In the genomic region with DNA sequence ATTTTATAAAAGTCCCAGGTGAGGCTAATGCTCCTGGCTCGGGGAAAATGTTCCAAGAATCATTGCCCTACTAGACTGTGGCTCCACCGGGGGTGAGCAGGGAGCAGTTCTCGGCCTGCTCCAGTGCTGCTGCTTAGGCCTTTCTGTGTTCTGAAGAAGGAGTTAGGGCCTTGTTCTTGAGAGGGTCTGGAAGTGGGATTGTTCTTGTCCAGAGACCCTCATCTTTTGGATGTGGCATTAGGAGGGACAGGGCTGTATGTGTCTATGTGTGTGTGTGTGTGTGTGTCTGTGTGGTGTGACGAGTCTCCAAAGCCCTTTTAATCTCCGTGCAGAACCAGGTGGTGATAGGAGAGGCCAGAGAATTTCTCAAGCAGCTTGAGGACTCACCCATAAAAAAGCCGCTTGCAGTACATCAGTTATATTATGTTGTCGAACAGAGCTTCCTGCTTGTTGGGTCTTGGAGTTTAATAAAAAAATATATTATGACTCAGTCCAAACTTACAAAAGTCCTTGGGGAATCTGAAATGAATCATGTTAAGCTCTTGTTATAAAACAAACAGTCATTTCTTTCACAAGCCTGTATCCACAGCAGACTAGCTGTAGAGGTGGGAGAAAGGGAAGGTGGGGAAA, we compare ENCODE assay signal across 10 cellular contexts.
DNase-seq lines count a peak whose midpoint lies in the region; ATAC-seq and TF ChIP-seq lines count a peak whose summit lies in the region.
"Had no signal": no experiment of that assay in that cellular context is flagged by ENCODE, and none has a peak within 500 bp of the region (broad histone marks: within the 10 kb centered on the region; RNA-seq: fewer than 3 reads in every experiment).

No MANE protein-coding gene starts in this region.

- H3K4me3 Mint-ChIP-seq in CD8-positive, alpha-beta T cell = no peak overlapping the region
- H3K4me3 Mint-ChIP-seq: naive thymus-derived CD4-positive, alpha-beta T cell had no signal

- peaks cover 2% of the 10 kb centered on the region for H3K27me3 Mint-ChIP-seq in CD8-positive, alpha-beta T cell (ENCODE audit: low read depth)

- H3K4me1 ChIP-seq in ascending aorta = peaks cover 5 to 23% of the 10 kb centered on the region in 2 donors
- H3K4me1 ChIP-seq in gastroesophageal sphincter = peaks cover 0 to 18% (median 12%) of the 10 kb centered on the region in 3 donors
- H3K4me1 ChIP-seq in gastrocnemius medialis = no peaks in the 10 kb centered on the region
- no peaks in the 10 kb centered on the region for H3K4me1 ChIP-seq in CD8-positive, alpha-beta T cell (ENCODE audit: insufficient read depth, low read length)

- CTCF ChIA-PET in CD8-positive, alpha-beta T cell (lab: Charles Lee) = no interaction called here

- intact Hi-C loops in ascending aorta (cut with DNase I) (loop anchor here (5.0 kb wide), 3 partner anchors 72 to 193 kb away; no protein-coding TSS in a partner anchor), gastrocnemius medialis (cut with DNase I; ENCODE audit: low total_unique reads) (loop anchor here (10.0 kb wide), 1 partner anchor 191 kb away; no protein-coding TSS in a partner anchor)
- intact Hi-C loops in CD8-positive, alpha-beta T cell (cut with DNase I, micrococcal nuclease) = no loop called here

- no peaks in the 10 kb centered on the region for H3K36me3 Mint-ChIP-seq in CD8-positive, alpha-beta T cell
- H3K36me3 Mint-ChIP-seq: naive thymus-derived CD4-positive, alpha-beta T cell had no signal

- H3K9me3 Mint-ChIP-seq in CD8-positive, alpha-beta T cell = no peaks in the 10 kb centered on the region

- H3K4me1 Mint-ChIP-seq in CD8-positive, alpha-beta T cell (ENCODE audit: low read depth) = no peaks in the 10 kb centered on the region
- H3K4me1 Mint-ChIP-seq: naive thymus-derived CD4-positive, alpha-beta T cell had no signal

- H3K9me3 ChIP-seq in ascending aorta (no peaks in the 10 kb centered on the region), gastroesophageal sphincter (no peaks in the 10 kb centered on the region), gastrocnemius medialis (no peaks in the 10 kb centered on the region)
- no peaks in the 10 kb centered on the region for H3K9me3 ChIP-seq in CD8-positive, alpha-beta T cell (ENCODE audit: low read length)

- in situ Hi-C loops in gastrocnemius medialis (cut with MboI; ENCODE audit: low sequenced_read_pairs in 4 of 4) = no loop called here

- TF ChIP-seq EP300 in gastroesophageal sphincter (IDR thresholded peaks at IDR 0.05) = no peak

- peak; percentile 94 for DNase-seq in GM04504 (ENCODE audit: low read depth)
- DNase-seq in ascending aorta (ENCODE audit: low spot score in 2 of 2) = peak in 1 of 2 donors; percentile 68
- DNase-seq in gastrocnemius medialis = peak in 1 of 2 donors; percentile 34
- no peak for DNase-seq in NCI-H526 (lab: John Stamatoyannopoulos, UW)
- DNase-seq in CD8-positive, alpha-beta T cell = no peak
- DNase-seq: naive thymus-derived CD4-positive, alpha-beta T cell; NCI-H187 treated with DMSO at 0.1 percent for 48 hours had no signal

- no peaks in the 10 kb centered on the region for H3K27me3 ChIP-seq in ascending aorta
- no peaks in the 10 kb centered on the region for H3K27me3 ChIP-seq in gastroesophageal sphincter
- H3K27me3 ChIP-seq in gastrocnemius medialis = no peaks in the 10 kb centered on the region
- H3K27me3 ChIP-seq in CD8-positive, alpha-beta T cell (ENCODE audit: insufficient read depth, low read length) = no peaks in the 10 kb centered on the region

- H3K4me3 ChIP-seq in ascending aorta = no peak overlapping the region
- no peak overlapping the region for H3K4me3 ChIP-seq in gastroesophageal sphincter
- no peak overlapping the region for H3K4me3 ChIP-seq in gastrocnemius medialis
- no peak overlapping the region for H3K4me3 ChIP-seq in CD8-positive, alpha-beta T cell (ENCODE audit: low read depth, low read length)

- 13 to 23% methylated on average over 3 to 4 of the region's 7 CpGs for WGBS in gastroesophageal sphincter (ENCODE audit: low coverage in 1 of 2), 2 donors

- ATAC-seq in gastroesophageal sphincter (peak; percentile 91), gastrocnemius medialis (peak; percentile 82 to 83), HG03196 (IDR thresholded peaks at IDR 0.05; ENCODE audit: unreplicated experiment) (no peak), GM18873 (IDR thresholded peaks at IDR 0.05; ENCODE audit: low FRiP score, unreplicated experiment) (no peak)
- ATAC-seq in CD8-positive, alpha-beta T cell = no peak
- ATAC-seq: naive thymus-derived CD4-positive, alpha-beta T cell had no signal

- H3K27ac ChIP-seq in ascending aorta = peak overlapping the region; percentile 78 to 89
- H3K27ac ChIP-seq in gastroesophageal sphincter = peak overlapping the region in 3 of 4 donors; percentile 48 to 55 (median 49)
- peak overlapping the region in 3 of 4 donors; percentile 25 to 54 (median 42) for H3K27ac ChIP-seq in gastrocnemius medialis
- H3K27ac ChIP-seq in CD8-positive, alpha-beta T cell (ENCODE audit: low read depth, low read length) = no peak overlapping the region

- H3K27ac Mint-ChIP-seq in CD8-positive, alpha-beta T cell = no peak overlapping the region
- H3K27ac Mint-ChIP-seq: naive thymus-derived CD4-positive, alpha-beta T cell had no signal

- no peak for TF ChIP-seq POLR2A in gastroesophageal sphincter (IDR thresholded peaks at IDR 0.05)
- TF ChIP-seq POLR2A in gastrocnemius medialis (IDR thresholded peaks at IDR 0.05) = no peak

- TF ChIP-seq CTCF in ascending aorta (IDR thresholded peaks at IDR 0.05) = no peak
- TF ChIP-seq CTCF in gastroesophageal sphincter (IDR thresholded peaks at IDR 0.05) = no peak
- TF ChIP-seq CTCF in gastrocnemius medialis (IDR thresholded peaks at IDR 0.05 in 4 of 5, conservative IDR thresholded peaks at IDR 0.05 in 1 of 5) = no peak
- TF ChIP-seq CTCF in CD8-positive, alpha-beta T cell (IDR thresholded peaks at IDR 0.05) = no peak

- POLR2A ChIA-PET in CD8-positive, alpha-beta T cell (lab: Charles Lee) = no interaction called here

- no peaks in the 10 kb centered on the region for H3K36me3 ChIP-seq in ascending aorta
- H3K36me3 ChIP-seq in gastroesophageal sphincter = no peaks in the 10 kb centered on the region
- no peaks in the 10 kb centered on the region for H3K36me3 ChIP-seq in gastrocnemius medialis
- H3K36me3 ChIP-seq in CD8-positive, alpha-beta T cell (ENCODE audit: insufficient read depth, low read length) = no peaks in the 10 kb centered on the region

Comparison
In these comparisons a context has a peak if more than half of its experiments do, and no peak if none do; other contexts are left out.
1. ATAC-seq: peak in gastroesophageal sphincter (single experiment) and gastrocnemius medialis (2 of 2); none in HG03196 (single experiment), GM18873 (single experiment) and CD8-positive, alpha-beta T cell (single experiment).
2. intact Hi-C loops: an anchor here in ascending aorta (5.0 kb wide) and gastrocnemius medialis (10.0 kb wide); none called in CD8-positive, alpha-beta T cell.